In genomic region chr3:113051827-113052226, GRCh38 we compare ENCODE assay signal across 10 cellular contexts.
DNase-seq lines count a peak whose midpoint lies in the region; ATAC-seq and TF ChIP-seq lines count a peak whose summit lies in the region.
"Had no signal": no experiment of that assay in that cellular context is flagged by ENCODE, and none has a peak within 500 bp of the region (broad histone marks: within the 10 kb centered on the region; RNA-seq: fewer than 3 reads in every experiment).

No MANE protein-coding gene starts in this region.

- H3K36me3 ChIP-seq in ACC112 (ENCODE audit: insufficient read depth, low read length) (no peaks in the 10 kb centered on the region), fibroblast of lung (ENCODE audit: control insufficient read depth, insufficient read depth, low read length) (no peaks in the 10 kb centered on the region)
- H3K36me3 ChIP-seq: BLaER1, HAP-1 had no signal

- peak; percentile 17 for ATAC-seq in omental fat pad (ENCODE audit: low FRiP score)
- ATAC-seq in GM21786 (IDR thresholded peaks at IDR 0.05; ENCODE audit: unreplicated experiment) = no peak
- no peak for ATAC-seq in HG02840 (IDR thresholded peaks at IDR 0.05; ENCODE audit: low FRiP score, unreplicated experiment)

- H3K27me3 ChIP-seq in ACC112 (ENCODE audit: insufficient read depth, low read length) (peaks cover 2% of the 10 kb centered on the region; the same call in 1 of the 2 replicates), fibroblast of lung (ENCODE audit: control insufficient read depth, insufficient read depth, low read length) (no peaks in the 10 kb centered on the region)
- H3K27me3 ChIP-seq: BLaER1 had no signal

- H3K4me1 ChIP-seq in ACC112 (ENCODE audit: control insufficient read depth, insufficient read depth, low read length, unreplicated experiment) (peaks cover 19% of the 10 kb centered on the region), fibroblast of lung (ENCODE audit: control insufficient read depth, extremely low read depth, insufficient read depth, low read length) (peaks cover 2% of the 10 kb centered on the region)
- H3K4me1 ChIP-seq: BLaER1 had no signal

- no peak overlapping the region for H3K27ac ChIP-seq in ACC112 (ENCODE audit: low read depth, low read length)
- H3K27ac ChIP-seq in fibroblast of lung (ENCODE audit: insufficient read depth, low read length) = no peak overlapping the region
- no peak overlapping the region for H3K27ac ChIP-seq in RWPE1
- H3K27ac ChIP-seq: BLaER1 had no signal

- H3K79me2 ChIP-seq in ACC112 (ENCODE audit: control insufficient read depth, insufficient read depth, low read length, unreplicated experiment) (no peaks in the 10 kb centered on the region), fibroblast of lung (ENCODE audit: control insufficient read depth, insufficient read depth, low read length) (no peaks in the 10 kb centered on the region)

- POLR2A ChIA-PET in RWPE1 (lab: Yijun Ruan, JAX; ENCODE audit: low non-redundant PET) = interaction anchor here (0.6 kb wide), 1 partner anchor 58 kb away, joined by 8 read pairs; no protein-coding TSS in a partner anchor

- H3K9me3 ChIP-seq in fibroblast of lung (ENCODE audit: control insufficient read depth, insufficient read depth, low read depth, low read length) = no peaks in the 10 kb centered on the region
- H3K9me3 ChIP-seq: HAP-1 had no signal

- CTCF ChIA-PET in RWPE1 (lab: Yijun Ruan, JAX) = interaction anchor here (0.7 kb wide), 1 partner anchor 238 kb away, joined by 3 read pairs; no protein-coding TSS in a partner anchor

- H3K4me3 ChIP-seq in ACC112 (ENCODE audit: low read depth, low read length) (peak overlapping the region; percentile 67; the same call in 1 of the 2 replicates), fibroblast of lung (replicated peaks in 1 of 4; ENCODE audit: control extremely low read depth in 1 of 4, insufficient read depth in 1 of 4, low read depth in 3 of 4, low read length in 4 of 4) (no peak overlapping the region)
- H3K4me3 ChIP-seq: BLaER1, HAP-1 had no signal

- H4K20me1 ChIP-seq in fibroblast of lung (ENCODE audit: control insufficient read depth, extremely low read depth, insufficient read depth, low read length) = peaks cover 2% of the 10 kb centered on the region
- H4K20me1 ChIP-seq: BLaER1 had no signal

- H3K9ac ChIP-seq in fibroblast of lung (ENCODE audit: insufficient read depth, low read length) = no peak overlapping the region
- H3K9ac ChIP-seq: BLaER1 had no signal

- TF ChIP-seq CTCF in fibroblast of lung (conservative IDR thresholded peaks at IDR 0.05 in 1 of 2, IDR thresholded peaks at IDR 0.05 in 1 of 2; ENCODE audit: low read depth in 1 of 2, low read length in 2 of 2) = no peak
- no peak for TF ChIP-seq CTCF in omental fat pad (IDR thresholded peaks at IDR 0.05)
- TF ChIP-seq CTCF in RWPE1 (conservative IDR thresholded peaks at IDR 0.05; ENCODE audit: low read depth) = no peak

- peak; percentile 3 for DNase-seq in NAMALWA (ENCODE audit: low spot score)
- DNase-seq in fibroblast of lung (ENCODE audit: low read depth in 2 of 2) = peak; percentile 23 to 58
- no peak for DNase-seq in omental fat pad (ENCODE audit: low spot score)
- DNase-seq in SKM-1 (lab: John Stamatoyannopoulos, UW; ENCODE audit: unreplicated experiment) = no peak
- DNase-seq in RWPE1 (ENCODE audit: low spot score) = no peak

- no peak overlapping the region for H2AFZ ChIP-seq in ACC112 (ENCODE audit: low read length, unreplicated experiment)
- H2AFZ ChIP-seq in fibroblast of lung (ENCODE audit: low read length) = no peak overlapping the region

- no peak overlapping the region for H3K4me2 ChIP-seq in fibroblast of lung (ENCODE audit: extremely low read depth, insufficient read depth, low read length)

Comparison
In these comparisons a context has a peak if more than half of its experiments do, and no peak if none do; other contexts are left out.
1. DNase-seq: peak in NAMALWA (single experiment) and fibroblast of lung (2 of 2); none in omental fat pad (single experiment), SKM-1 (single experiment) and RWPE1 (single experiment).